8 cellular contexts compared by ENCODE assay signal in the genomic region with DNA sequence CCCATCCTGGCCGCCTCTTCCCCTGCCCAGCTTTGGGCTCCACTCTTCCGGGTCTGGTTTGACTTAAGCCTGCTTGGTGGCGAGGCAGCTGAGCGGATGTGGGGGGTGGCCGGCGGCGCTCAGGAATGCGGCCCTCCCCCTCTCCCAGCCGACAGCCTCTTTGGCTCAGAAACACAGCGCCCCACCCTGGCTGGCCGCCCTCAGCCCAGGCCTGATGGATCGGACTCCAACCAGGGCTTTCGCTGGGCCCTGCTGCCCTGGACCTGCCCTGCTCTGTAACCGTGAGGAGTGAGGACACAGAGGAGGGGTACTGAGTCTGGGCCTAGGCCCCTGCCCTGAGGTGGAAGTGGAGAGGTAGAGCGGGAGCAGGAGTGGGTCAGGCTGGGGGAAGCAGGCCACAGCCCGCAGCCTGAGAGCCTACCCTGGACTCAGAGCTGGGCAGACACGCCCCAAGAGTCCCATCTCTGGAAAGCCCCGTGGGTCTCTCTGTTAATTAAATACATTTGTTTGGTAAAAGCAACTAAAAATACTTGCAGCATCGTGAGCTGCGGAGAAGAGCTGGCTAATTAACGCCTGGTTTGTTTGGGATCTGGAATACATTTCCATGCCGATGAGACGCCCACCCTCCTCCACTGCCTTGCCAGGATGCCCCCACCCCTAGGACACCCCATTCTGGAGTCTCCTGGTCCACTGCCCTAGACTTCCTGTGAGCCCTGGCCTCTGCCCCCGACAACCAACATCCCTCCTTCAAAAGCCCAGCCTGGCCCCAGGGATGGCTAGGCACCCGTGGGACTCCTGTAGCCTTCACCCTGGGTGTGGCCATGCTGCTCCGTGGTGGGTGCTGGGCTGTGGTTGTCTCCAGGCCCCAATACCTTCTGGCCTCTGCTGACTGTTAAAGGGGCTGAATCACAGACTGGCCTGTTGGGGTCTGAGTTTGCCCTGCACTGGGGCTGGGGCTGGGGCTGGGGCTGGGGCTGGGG. TPM values are rescaled to one million over a fixed set of nuclear protein-coding genes. Genes with fewer than 3 reads are reported as not detected.
DNase-seq lines count a peak whose midpoint lies in the region; ATAC-seq and TF ChIP-seq lines count a peak whose summit lies in the region.

No MANE protein-coding gene starts in this region.

- no peaks in the 10 kb centered on the region for H3K27me3 ChIP-seq in Caco-2 (replicated peaks; ENCODE audit: control insufficient read depth, insufficient read depth, low read length)

- no peaks in the 10 kb centered on the region for H3K4me1 ChIP-seq in Caco-2

- CTCF ChIA-PET in Caco-2 (lab: Charles Lee) = no interaction called here

- H3K27ac Mint-ChIP-seq in Caco-2 (ENCODE audit: unreplicated experiment) = peak overlapping the region; percentile 50

- ATAC-seq in SK-N-SH treated with all-trans-retinoic acid at 6 μM for 48 hours (peak; percentile 91), omental fat pad (ENCODE audit: low FRiP score) (peak; percentile 85), GM21447 (IDR thresholded peaks at IDR 0.05; ENCODE audit: unreplicated experiment) (no peak)

- H3K4me3 Mint-ChIP-seq in Caco-2 (ENCODE audit: unreplicated experiment) = no peak overlapping the region

- H3K36me3 ChIP-seq in Caco-2 (ENCODE audit: control insufficient read depth, insufficient read depth, low read length) = no peaks in the 10 kb centered on the region; the same call in 1 of the 2 replicates

- no peaks in the 10 kb centered on the region for H3K9me3 Mint-ChIP-seq in Caco-2 (ENCODE audit: unreplicated experiment)

- no peaks in the 10 kb centered on the region for H3K9me3 ChIP-seq in Caco-2

- BruUV-seq in Caco-2 (replicated peaks; lab: Mats Ljungman, UMichigan) = no TSS peak

- POLR2A ChIA-PET in Caco-2 (lab: Charles Lee) = no interaction called here

- intact Hi-C loops in Caco-2 (cut with micrococcal nuclease; ENCODE audit: unreplicated experiment) = no loop called here

- no peak overlapping the region for H3K4me3 ChIP-seq in Caco-2 (ENCODE audit: low read depth, low read length)

- no peaks in the 10 kb centered on the region for H3K27me3 Mint-ChIP-seq in Caco-2 (ENCODE audit: insufficient read depth, unreplicated experiment)

- no peaks in the 10 kb centered on the region for H3K4me1 Mint-ChIP-seq in Caco-2 (ENCODE audit: low read depth, unreplicated experiment)

- H3K36me3 Mint-ChIP-seq in Caco-2 (ENCODE audit: insufficient read depth, unreplicated experiment) = peaks cover 23% of the 10 kb centered on the region

- DNase-seq in Caco-2 (peak in 1 of 2 experiments; percentile 16), foreskin melanocyte (peak; percentile 90), omental fat pad (ENCODE audit: low spot score) (no peak), NCI-H187 treated with DMSO at 0.1 percent for 48 hours (lab: John Stamatoyannopoulos, UW) (no peak), DMS53 (lab: John Stamatoyannopoulos, UW) (no peak), cerebellar cortex (ENCODE audit: low spot score) (no peak)

- TF ChIP-seq CTCF in Caco-2 (IDR thresholded peaks at IDR 0.05; ENCODE audit: insufficient read depth in 1 of 2, low read depth in 1 of 2, low read length in 1 of 2, severe bottlenecking in 1 of 2, unreplicated experiment in 1 of 2) (peak in 1 of 2 experiments; percentile 9), omental fat pad (IDR thresholded peaks at IDR 0.05) (no peak)

TF ChIP-seq in SK-N-SH treated with all-trans-retinoic acid at 6 μM for 48 hours, 23 proteins besides CTCF, POLR2A, EP300 and RAD21:
- TF ChIP-seq CSDC2 (CRISPR knock-in tag; IDR thresholded peaks at IDR 0.05) (no peak), ZNF8 (CRISPR knock-in tag; IDR thresholded peaks at IDR 0.05) (no peak), ZFP3 (CRISPR knock-in tag; IDR thresholded peaks at IDR 0.05) (peak; percentile 66), ZFP30 (CRISPR knock-in tag; IDR thresholded peaks at IDR 0.05) (no peak), TCF4 (CRISPR knock-in tag; IDR thresholded peaks at IDR 0.05; ENCODE audit: borderline replicate concordance) (peak; percentile 68; the same call in 1 of the 2 replicates), ARNTL (CRISPR knock-in tag; IDR thresholded peaks at IDR 0.05; ENCODE audit: borderline replicate concordance, low read depth) (no peak), ZC3H10 (CRISPR knock-in tag; IDR thresholded peaks at IDR 0.05) (no peak), TOX (CRISPR knock-in tag; IDR thresholded peaks at IDR 0.05; ENCODE audit: borderline replicate concordance) (no peak), OSR1 (CRISPR knock-in tag; IDR thresholded peaks at IDR 0.05) (no peak), GLIS3 (CRISPR knock-in tag; IDR thresholded peaks at IDR 0.05) (no peak), ISL1 (CRISPR knock-in tag; IDR thresholded peaks at IDR 0.05) (no peak), ZNF70 (CRISPR knock-in tag; IDR thresholded peaks at IDR 0.05) (no peak), SNAI2 (CRISPR knock-in tag; IDR thresholded peaks at IDR 0.05) (no peak), ESRRG (CRISPR knock-in tag; IDR thresholded peaks at IDR 0.05) (no peak), ZNF565 (CRISPR knock-in tag; conservative IDR thresholded peaks at IDR 0.05; ENCODE audit: low read depth) (no peak)
- TF ChIP-seq, protein P1, sequence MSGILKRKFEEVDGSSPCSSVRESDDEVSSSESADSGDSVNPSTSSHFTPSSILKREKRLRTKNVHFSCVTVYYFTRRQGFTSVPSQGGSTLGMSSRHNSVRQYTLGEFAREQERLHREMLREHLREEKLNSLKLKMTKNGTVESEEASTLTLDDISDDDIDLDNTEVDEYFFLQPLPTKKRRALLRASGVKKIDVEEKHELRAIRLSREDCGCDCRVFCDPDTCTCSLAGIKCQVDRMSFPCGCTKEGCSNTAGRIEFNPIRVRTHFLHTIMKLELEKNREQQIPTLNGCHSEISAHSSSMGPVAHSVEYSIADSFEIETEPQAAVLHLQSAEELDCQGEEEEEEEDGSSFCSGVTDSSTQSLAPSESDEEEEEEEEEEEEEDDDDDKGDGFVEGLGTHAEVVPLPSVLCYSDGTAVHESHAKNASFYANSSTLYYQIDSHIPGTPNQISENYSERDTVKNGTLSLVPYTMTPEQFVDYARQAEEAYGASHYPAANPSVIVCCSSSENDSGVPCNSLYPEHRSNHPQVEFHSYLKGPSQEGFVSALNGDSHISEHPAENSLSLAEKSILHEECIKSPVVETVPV (CRISPR knock-in tag; IDR thresholded peaks at IDR 0.05) = no peak
- TF ChIP-seq, protein P2, sequence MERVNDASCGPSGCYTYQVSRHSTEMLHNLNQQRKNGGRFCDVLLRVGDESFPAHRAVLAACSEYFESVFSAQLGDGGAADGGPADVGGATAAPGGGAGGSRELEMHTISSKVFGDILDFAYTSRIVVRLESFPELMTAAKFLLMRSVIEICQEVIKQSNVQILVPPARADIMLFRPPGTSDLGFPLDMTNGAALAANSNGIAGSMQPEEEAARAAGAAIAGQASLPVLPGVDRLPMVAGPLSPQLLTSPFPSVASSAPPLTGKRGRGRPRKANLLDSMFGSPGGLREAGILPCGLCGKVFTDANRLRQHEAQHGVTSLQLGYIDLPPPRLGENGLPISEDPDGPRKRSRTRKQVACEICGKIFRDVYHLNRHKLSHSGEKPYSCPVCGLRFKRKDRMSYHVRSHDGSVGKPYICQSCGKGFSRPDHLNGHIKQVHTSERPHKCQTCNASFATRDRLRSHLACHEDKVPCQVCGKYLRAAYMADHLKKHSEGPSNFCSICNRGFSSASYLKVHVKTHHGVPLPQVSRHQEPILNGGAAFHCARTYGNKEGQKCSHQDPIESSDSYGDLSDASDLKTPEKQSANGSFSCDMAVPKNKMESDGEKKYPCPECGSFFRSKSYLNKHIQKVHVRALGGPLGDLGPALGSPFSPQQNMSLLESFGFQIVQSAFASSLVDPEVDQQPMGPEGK (CRISPR knock-in tag; IDR thresholded peaks at IDR 0.05; ENCODE audit: borderline replicate concordance) = peak; percentile 91
- TF ChIP-seq, protein P3, sequence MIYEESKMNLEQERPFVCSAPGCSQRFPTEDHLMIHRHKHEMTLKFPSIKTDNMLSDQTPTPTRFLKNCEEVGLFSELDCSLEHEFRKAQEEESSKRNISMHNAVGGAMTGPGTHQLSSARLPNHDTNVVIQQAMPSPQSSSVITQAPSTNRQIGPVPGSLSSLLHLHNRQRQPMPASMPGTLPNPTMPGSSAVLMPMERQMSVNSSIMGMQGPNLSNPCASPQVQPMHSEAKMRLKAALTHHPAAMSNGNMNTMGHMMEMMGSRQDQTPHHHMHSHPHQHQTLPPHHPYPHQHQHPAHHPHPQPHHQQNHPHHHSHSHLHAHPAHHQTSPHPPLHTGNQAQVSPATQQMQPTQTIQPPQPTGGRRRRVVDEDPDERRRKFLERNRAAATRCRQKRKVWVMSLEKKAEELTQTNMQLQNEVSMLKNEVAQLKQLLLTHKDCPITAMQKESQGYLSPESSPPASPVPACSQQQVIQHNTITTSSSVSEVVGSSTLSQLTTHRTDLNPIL (CRISPR knock-in tag; IDR thresholded peaks at IDR 0.05; ENCODE audit: low read depth) = no peak
- TF ChIP-seq, protein P4, sequence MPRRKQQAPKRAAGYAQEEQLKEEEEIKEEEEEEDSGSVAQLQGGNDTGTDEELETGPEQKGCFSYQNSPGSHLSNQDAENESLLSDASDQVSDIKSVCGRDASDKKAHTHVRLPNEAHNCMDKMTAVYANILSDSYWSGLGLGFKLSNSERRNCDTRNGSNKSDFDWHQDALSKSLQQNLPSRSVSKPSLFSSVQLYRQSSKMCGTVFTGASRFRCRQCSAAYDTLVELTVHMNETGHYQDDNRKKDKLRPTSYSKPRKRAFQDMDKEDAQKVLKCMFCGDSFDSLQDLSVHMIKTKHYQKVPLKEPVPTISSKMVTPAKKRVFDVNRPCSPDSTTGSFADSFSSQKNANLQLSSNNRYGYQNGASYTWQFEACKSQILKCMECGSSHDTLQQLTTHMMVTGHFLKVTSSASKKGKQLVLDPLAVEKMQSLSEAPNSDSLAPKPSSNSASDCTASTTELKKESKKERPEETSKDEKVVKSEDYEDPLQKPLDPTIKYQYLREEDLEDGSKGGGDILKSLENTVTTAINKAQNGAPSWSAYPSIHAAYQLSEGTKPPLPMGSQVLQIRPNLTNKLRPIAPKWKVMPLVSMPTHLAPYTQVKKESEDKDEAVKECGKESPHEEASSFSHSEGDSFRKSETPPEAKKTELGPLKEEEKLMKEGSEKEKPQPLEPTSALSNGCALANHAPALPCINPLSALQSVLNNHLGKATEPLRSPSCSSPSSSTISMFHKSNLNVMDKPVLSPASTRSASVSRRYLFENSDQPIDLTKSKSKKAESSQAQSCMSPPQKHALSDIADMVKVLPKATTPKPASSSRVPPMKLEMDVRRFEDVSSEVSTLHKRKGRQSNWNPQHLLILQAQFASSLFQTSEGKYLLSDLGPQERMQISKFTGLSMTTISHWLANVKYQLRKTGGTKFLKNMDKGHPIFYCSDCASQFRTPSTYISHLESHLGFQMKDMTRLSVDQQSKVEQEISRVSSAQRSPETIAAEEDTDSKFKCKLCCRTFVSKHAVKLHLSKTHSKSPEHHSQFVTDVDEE (CRISPR knock-in tag; IDR thresholded peaks at IDR 0.05) = peak; percentile 39; the same call in 1 of the 2 replicates

RNA-seq across cellular contexts. Expression of a gene that starts 19.6 kb away (rescaled TPM):
- 92.4 and 95.1 TPM in 2 replicates for total RNA-seq in Caco-2 (2022)
- total RNA-seq in omental fat pad = 10 to 100 TPM; 21.7 to 56.4 (median 37.3) TPM
